14 cellular contexts compared by ENCODE assay signal in the genomic region with DNA sequence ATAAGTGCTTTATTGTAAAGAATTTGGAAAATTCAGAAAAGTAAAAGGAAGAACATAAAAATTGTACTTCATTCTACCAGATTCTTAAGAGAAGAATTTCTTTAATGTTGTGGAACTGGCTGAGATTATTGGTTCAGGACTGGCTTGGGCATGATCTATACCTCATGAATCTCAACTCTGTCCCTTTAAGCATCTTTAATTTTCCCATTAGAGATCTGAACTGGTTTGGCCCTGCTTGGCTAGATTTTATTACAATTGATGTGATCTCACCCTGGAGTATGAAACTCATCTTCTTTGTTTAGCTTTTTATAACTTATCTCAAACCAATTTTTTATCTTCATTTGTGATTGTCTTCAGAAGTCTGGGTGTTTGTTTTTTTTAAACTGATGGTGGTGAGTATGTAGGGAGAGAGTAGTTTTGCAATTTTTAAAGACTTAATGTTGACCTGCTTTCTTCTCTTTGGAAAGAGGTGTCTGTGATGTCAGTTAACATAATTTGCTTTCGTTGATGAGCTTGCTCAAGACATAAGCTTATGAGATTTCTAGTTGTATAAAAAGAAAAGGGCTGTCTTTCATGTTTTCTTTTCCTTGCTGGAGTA.
DNase-seq lines count a peak whose midpoint lies in the region; ATAC-seq and TF ChIP-seq lines count a peak whose summit lies in the region.
"Had no signal": no experiment of that assay in that cellular context is flagged by ENCODE, and none has a peak within 500 bp of the region (broad histone marks: within the 10 kb centered on the region; RNA-seq: fewer than 3 reads in every experiment).

No MANE protein-coding gene starts in this region.

- no peak for DNase-seq in activated CD4-positive, alpha-beta T cell treated with anti-CD3 and anti-CD28 coated beads for 36 hours
- DNase-seq in activated CD4-positive, alpha-beta T cell treated with anti-CD3 and anti-CD28 coated beads for 1 hour = no peak
- DNase-seq in left cardiac atrium (no peak), smooth muscle cell (lab: John Stamatoyannopoulos, UW; ENCODE audit: unreplicated experiment) (no peak), DMS 273 treated with DMSO at 0.1 percent for 48 hours (lab: John Stamatoyannopoulos, UW) (no peak)
- DNase-seq: activated B cell treated with CpG ODN at 0.5 μM for 24 hours, activated gamma-delta T cell, glutamatergic neuron, lower lobe of right lung, SIG-M5 had no signal

- 59% methylated on average over 1 of the region's 1 CpG for WGBS in smooth muscle cell (ENCODE audit: low lambda C conversion rate)

- no peak for ATAC-seq in activated CD4-positive, alpha-beta T cell treated with anti-CD3 and anti-CD28 coated beads for 36 hours
- ATAC-seq in SK-N-SH treated with all-trans-retinoic acid at 6 μM for 48 hours = peak; percentile 21; the same call in 1 of the 3 replicates
- ATAC-seq in left cardiac atrium = peak; percentile 28 to 51
- ATAC-seq in GM19452 (IDR thresholded peaks at IDR 0.05; ENCODE audit: unreplicated experiment) = no peak
- ATAC-seq in HG02970 (IDR thresholded peaks at IDR 0.05; ENCODE audit: low FRiP score, unreplicated experiment) = no peak

- H3K27me3 Mint-ChIP-seq in activated CD4-positive, alpha-beta T cell treated with anti-CD3 and anti-CD28 coated beads for 36 hours = no peaks in the 10 kb centered on the region
- H3K27me3 Mint-ChIP-seq: activated B cell treated with CpG ODN at 0.5 μM for 24 hours; dendritic cell treated with granulocyte-macrophage colony-stimulating factor and Interleukin-4, amounts not matched to agents 40 ng/mL and 50 ng/mL, for 4 days had no signal

- no peak overlapping the region for H3K4me3 ChIP-seq in smooth muscle cell
- H3K4me3 ChIP-seq: lower lobe of right lung had no signal

- no peaks in the 10 kb centered on the region for H3K36me3 ChIP-seq in smooth muscle cell (ENCODE audit: low read depth)
- H3K36me3 ChIP-seq: lower lobe of right lung had no signal

- no peaks in the 10 kb centered on the region for H3K9me3 Mint-ChIP-seq in activated CD4-positive, alpha-beta T cell treated with anti-CD3 and anti-CD28 coated beads for 36 hours (ENCODE audit: low read depth)
- H3K9me3 Mint-ChIP-seq: activated B cell treated with CpG ODN at 0.5 μM for 24 hours; dendritic cell treated with granulocyte-macrophage colony-stimulating factor and Interleukin-4, amounts not matched to agents 40 ng/mL and 50 ng/mL, for 4 days had no signal

- peak overlapping the region; percentile 16 for H3K27ac Mint-ChIP-seq in activated CD4-positive, alpha-beta T cell treated with anti-CD3 and anti-CD28 coated beads for 36 hours
- H3K27ac Mint-ChIP-seq: activated B cell treated with CpG ODN at 0.5 μM for 24 hours; dendritic cell treated with granulocyte-macrophage colony-stimulating factor and Interleukin-4, amounts not matched to agents 40 ng/mL and 50 ng/mL, for 4 days had no signal

- peaks cover 14% of the 10 kb centered on the region for H3K36me3 Mint-ChIP-seq in activated CD4-positive, alpha-beta T cell treated with anti-CD3 and anti-CD28 coated beads for 36 hours (ENCODE audit: low read depth)

- intact Hi-C loops in activated CD4-positive, alpha-beta T cell treated with anti-CD3 and anti-CD28 coated beads for 36 hours (cut with DNase I, micrococcal nuclease) = no loop called here
- intact Hi-C loops in left cardiac atrium (cut with DNase I) = no loop called here

- H3K27ac ChIP-seq in smooth muscle cell (ENCODE audit: low read depth) = peak overlapping the region; percentile 17
- H3K27ac ChIP-seq: lower lobe of right lung had no signal

- no peaks in the 10 kb centered on the region for H3K27me3 ChIP-seq in smooth muscle cell (ENCODE audit: low read depth)

- TF ChIP-seq CTCF in smooth muscle cell (IDR thresholded peaks at IDR 0.05; ENCODE audit: borderline replicate concordance, insufficient read depth, poor library complexity, severe bottlenecking) = no peak

- peaks cover 98% of the 10 kb centered on the region for H4K20me1 ChIP-seq in smooth muscle cell (ENCODE audit: low read depth)

- peaks cover 64% of the 10 kb centered on the region for H3K79me2 ChIP-seq in smooth muscle cell (ENCODE audit: low read depth)

- H3K9ac ChIP-seq in smooth muscle cell (ENCODE audit: low read depth) = no peak overlapping the region

- H3K4me1 ChIP-seq in smooth muscle cell (ENCODE audit: low read depth) = peaks cover 11% of the 10 kb centered on the region

- no peaks in the 10 kb centered on the region for H3K9me3 ChIP-seq in smooth muscle cell (replicated peaks; ENCODE audit: low read depth)
- H3K9me3 ChIP-seq: lower lobe of right lung had no signal

- peak overlapping the region; percentile 6 for H3K4me2 ChIP-seq in smooth muscle cell

- POLR2A ChIA-PET in activated CD4-positive, alpha-beta T cell treated with anti-CD3 and anti-CD28 coated beads for 36 hours (lab: Charles Lee) = no interaction called here

- no peak overlapping the region for H3K4me3 Mint-ChIP-seq in activated CD4-positive, alpha-beta T cell treated with anti-CD3 and anti-CD28 coated beads for 36 hours
- H3K4me3 Mint-ChIP-seq: activated B cell treated with CpG ODN at 0.5 μM for 24 hours; dendritic cell treated with granulocyte-macrophage colony-stimulating factor and Interleukin-4, amounts not matched to agents 40 ng/mL and 50 ng/mL, for 4 days had no signal

- CTCF ChIA-PET in activated CD4-positive, alpha-beta T cell treated with anti-CD3 and anti-CD28 coated beads for 36 hours (lab: Charles Lee) = interaction anchor here (1.0 to 1.1 kb wide), 3 partner anchors 8 to 19 kb away, joined by 3 to 4 read pairs (median 3); no protein-coding TSS in a partner anchor

- H3F3A ChIP-seq in smooth muscle cell (ENCODE audit: low read depth) = peaks cover 3% of the 10 kb centered on the region

- H3K4me1 Mint-ChIP-seq in activated CD4-positive, alpha-beta T cell treated with anti-CD3 and anti-CD28 coated beads for 36 hours = peaks cover 71% of the 10 kb centered on the region

- H2AFZ ChIP-seq in smooth muscle cell (ENCODE audit: low read depth) = no peak overlapping the region

TF ChIP-seq in SK-N-SH treated with all-trans-retinoic acid at 6 μM for 48 hours, 23 proteins besides CTCF, POLR2A, EP300 and RAD21:
- TF ChIP-seq, protein P1, sequence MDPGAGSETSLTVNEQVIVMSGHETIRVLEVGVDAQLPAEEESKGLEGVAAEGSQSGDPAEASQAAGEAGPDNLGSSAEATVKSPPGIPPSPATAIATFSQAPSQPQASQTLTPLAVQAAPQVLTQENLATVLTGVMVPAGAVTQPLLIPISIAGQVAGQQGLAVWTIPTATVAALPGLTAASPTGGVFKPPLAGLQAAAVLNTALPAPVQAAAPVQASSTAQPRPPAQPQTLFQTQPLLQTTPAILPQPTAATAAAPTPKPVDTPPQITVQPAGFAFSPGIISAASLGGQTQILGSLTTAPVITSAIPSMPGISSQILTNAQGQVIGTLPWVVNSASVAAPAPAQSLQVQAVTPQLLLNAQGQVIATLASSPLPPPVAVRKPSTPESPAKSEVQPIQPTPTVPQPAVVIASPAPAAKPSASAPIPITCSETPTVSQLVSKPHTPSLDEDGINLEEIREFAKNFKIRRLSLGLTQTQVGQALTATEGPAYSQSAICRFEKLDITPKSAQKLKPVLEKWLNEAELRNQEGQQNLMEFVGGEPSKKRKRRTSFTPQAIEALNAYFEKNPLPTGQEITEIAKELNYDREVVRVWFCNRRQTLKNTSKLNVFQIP (CRISPR knock-in tag; IDR thresholded peaks at IDR 0.05; ENCODE audit: borderline replicate concordance, low read depth) = no peak
- 0 out of 2 replicates have a peak, but pooled peaks have one; percentile 3 for TF ChIP-seq TCF4 (CRISPR knock-in tag; IDR thresholded peaks at IDR 0.05; ENCODE audit: borderline replicate concordance)

Comparison
In these comparisons a context has a peak if more than half of its experiments do, and no peak if none do; other contexts are left out.
1. ATAC-seq: peak in SK-N-SH treated with all-trans-retinoic acid at 6 μM for 48 hours (single experiment) and left cardiac atrium (2 of 2); none in activated CD4-positive, alpha-beta T cell treated with anti-CD3 and anti-CD28 coated beads for 36 hours (single experiment), GM19452 (single experiment) and HG02970 (single experiment).